In genomic region chr3:171556574-171557145, GRCh38 we compare ENCODE assay signal across 12 cellular contexts.
DNase-seq lines count a peak whose midpoint lies in the region; ATAC-seq, FAIRE-seq and TF ChIP-seq lines count a peak whose summit lies in the region.
"Had no signal": no experiment of that assay in that cellular context is flagged by ENCODE, and none has a peak within 500 bp of the region (broad histone marks: within the 10 kb centered on the region; RNA-seq: fewer than 3 reads in every experiment).

No MANE protein-coding gene starts in this region.

- TF ChIP-seq EP300 in K562 (IDR thresholded peaks at IDR 0.05; ENCODE audit: low read length): no peak

- no peak for TF ChIP-seq CTCF in K562 (IDR thresholded peaks at IDR 0.05 in 2 of 3, conservative IDR thresholded peaks at IDR 0.05 in 1 of 3; ENCODE audit: insufficient read depth in 2 of 3, low read depth in 1 of 3, low read length in 3 of 3)

- H2AFZ ChIP-seq in K562 (ENCODE audit: low read depth, low read length) (no peak overlapping the region), neuronal stem cell (ENCODE audit: low read length) (peak overlapping the region; percentile 19)

- FAIRE-seq in K562 (lab: Jason Lieb, UNC): peak; percentile 61
- FAIRE-seq: A549 had no signal

- no peak overlapping the region for H4K8ac ChIP-seq in neuronal stem cell (ENCODE audit: low read depth, low read length)

- WGBS in K562 (ENCODE audit: insufficient coverage, low coverage, missing lambda C conversion rate): 39% methylated on average over 4 of the region's 4 CpGs
- WGBS in neuronal stem cell (ENCODE audit: extremely low coverage in 2 of 2, insufficient read length in 2 of 2, insufficient replicate concordance in 1 of 2), 2 donors: no CpG with 5 or more reads among the region's 4 CpGs

- CTCF ChIA-PET in K562 (lab: Yijun Ruan, JAX; ENCODE audit: low intra/inter-chr PET ratio): interaction anchor here (0.7 kb wide), 1 partner anchor 83 kb away, joined by 3 read pairs; no protein-coding TSS in a partner anchor

- H3K4me3 ChIP-seq in K562 (no peak overlapping the region), neuronal stem cell (ENCODE audit: low read length in 2 of 2) (no peak overlapping the region)
- H3K4me3 ChIP-seq: A549 had no signal

- in situ Hi-C loops in K562 (cut with MboI): no loop called here

- H3K18ac ChIP-seq in neuronal stem cell (ENCODE audit: low read length): no peak overlapping the region

- H3K79me2 ChIP-seq in K562 (ENCODE audit: control insufficient read depth, insufficient read depth, low read length): no peaks in the 10 kb centered on the region

- H3K4me1 ChIP-seq in K562 (replicated peaks in 1 of 2; ENCODE audit: control insufficient read depth in 2 of 2, insufficient read depth in 2 of 2, low read length in 2 of 2) (peaks cover 4 to 7% of the 10 kb centered on the region in 2 experiments; a peak in 3 of 5 replicates), neuronal stem cell (ENCODE audit: control insufficient read depth in 2 of 2, insufficient read depth in 1 of 2, low read depth in 1 of 2, low read length in 2 of 2) (peaks cover 4 to 15% of the 10 kb centered on the region in 2 donors)
- H3K4me1 ChIP-seq: A549 had no signal

- no peak overlapping the region for H3K14ac ChIP-seq in neuronal stem cell (ENCODE audit: low read length)

- H2BK15ac ChIP-seq in neuronal stem cell (ENCODE audit: low read length): no peak overlapping the region

- TF ChIP-seq RAD21 in K562 (CRISPR knock-in tag; conservative IDR thresholded peaks at IDR 0.05 in 1 of 2, IDR thresholded peaks at IDR 0.05 in 1 of 2): no peak

- no peaks in the 10 kb centered on the region for H3K79me1 ChIP-seq in neuronal stem cell (ENCODE audit: low read depth, low read length)

- H3K4ac ChIP-seq in neuronal stem cell (ENCODE audit: low read length): no peak overlapping the region

- no peak overlapping the region for H2BK5ac ChIP-seq in neuronal stem cell (ENCODE audit: low read length)

- H3K36me3 ChIP-seq in K562 (ENCODE audit: control insufficient read depth, insufficient read depth, low read length) (no peaks in the 10 kb centered on the region), neuronal stem cell (replicated peaks in 1 of 2; ENCODE audit: control insufficient read depth in 2 of 2, insufficient read depth in 2 of 2, low read length in 2 of 2) (no peaks in the 10 kb centered on the region)

- no peak overlapping the region for H2BK12ac ChIP-seq in neuronal stem cell (ENCODE audit: low read length)

- TF ChIP-seq POLR2A in K562 (conservative IDR thresholded peaks at IDR 0.05): no peak

- H3K27ac ChIP-seq in K562 (ENCODE audit: extremely low read depth, low read depth, low read length): no peak overlapping the region
- no peak overlapping the region for H3K27ac ChIP-seq in neuronal stem cell (replicated peaks; ENCODE audit: low read length)
- H3K27ac ChIP-seq: A549 had no signal

- intact Hi-C loops in K562 (cut with micrococcal nuclease): no loop called here

- H3K4me2 ChIP-seq in K562 (ENCODE audit: insufficient read depth, low read length) (0 out of 2 replicates have a peak overlapping the region, but pooled peaks have one; percentile 28), neuronal stem cell (ENCODE audit: insufficient read depth, low read length, poor library complexity, severe bottlenecking) (no peak overlapping the region)
- H3K4me2 ChIP-seq: A549 had no signal

- no peak overlapping the region for H2AK5ac ChIP-seq in neuronal stem cell (ENCODE audit: low read depth, low read length)

- POLR2A ChIA-PET in K562 (lab: Yijun Ruan, JAX): interaction anchor here (1.6 kb wide), 1 partner anchor 14 kb away, joined by 4 read pairs; no protein-coding TSS in a partner anchor

- no peaks in the 10 kb centered on the region for H3K9me1 ChIP-seq in K562 (ENCODE audit: control insufficient read depth, insufficient read depth, low read length)

- H2BK120ac ChIP-seq in neuronal stem cell (ENCODE audit: low read depth, low read length): no peak overlapping the region

- H3K23ac ChIP-seq in neuronal stem cell (ENCODE audit: low read depth, low read length, poor library complexity): no peak overlapping the region

- H3K27me3 ChIP-seq in K562 (ENCODE audit: control insufficient read depth in 2 of 2, insufficient read depth in 2 of 2, low read length in 2 of 2): no peaks in the 10 kb centered on the region
- no peaks in the 10 kb centered on the region for H3K27me3 ChIP-seq in neuronal stem cell (ENCODE audit: control insufficient read depth in 3 of 3, insufficient read depth in 3 of 3, low read depth in 1 of 3, low read length in 3 of 3)

- BruUV-seq in K562 (replicated peaks; lab: Mats Ljungman, UMichigan): no TSS peak

- H3K9me3 ChIP-seq in K562 (replicated peaks; ENCODE audit: control insufficient read depth, insufficient read depth, low read depth, low read length): no peaks in the 10 kb centered on the region
- no peaks in the 10 kb centered on the region for H3K9me3 ChIP-seq in neuronal stem cell (replicated peaks in 1 of 2; ENCODE audit: control insufficient read depth in 2 of 2, insufficient read depth in 1 of 2, low read depth in 1 of 2, low read length in 2 of 2)
- H3K9me3 ChIP-seq: A549 had no signal

- H4K91ac ChIP-seq in neuronal stem cell (ENCODE audit: low read depth, low read length, poor library complexity): no peak overlapping the region

- no peaks in the 10 kb centered on the region for H4K20me1 ChIP-seq in K562 (replicated peaks; ENCODE audit: control insufficient read depth, insufficient read depth, low read length)

- ATAC-seq in K562 (peak; percentile 36; the same call in 2 of the 3 replicates), HG03521 (IDR thresholded peaks at IDR 0.05; ENCODE audit: unreplicated experiment) (no peak), GM19397 (IDR thresholded peaks at IDR 0.05; ENCODE audit: unreplicated experiment) (no peak)
- ATAC-seq: A549 had no signal

- H3K9ac ChIP-seq in K562 (ENCODE audit: insufficient read depth in 1 of 2, low read depth in 2 of 2, low read length in 2 of 2): no peak overlapping the region
- no peak overlapping the region for H3K9ac ChIP-seq in neuronal stem cell (ENCODE audit: low read depth, low read length, poor library complexity)

- DNase-seq in NCI-H146 (lab: John Stamatoyannopoulos, UW) (peak; percentile 22), NCI-H146 treated with DMSO at 0.1 percent for 48 hours (lab: John Stamatoyannopoulos, UW; ENCODE audit: unreplicated experiment) (no peak), NCI-H2171 (lab: John Stamatoyannopoulos, UW) (peak; percentile 83), K562 (ENCODE audit: extremely low read depth in 1 of 4, low spot score in 3 of 4) (peak in 1 of 4 experiments; percentile 26), neuronal stem cell (ENCODE audit: low spot score) (no peak)
- no peak for DNase-seq in activated naive CD4-positive, alpha-beta T cell treated with Interleukin-2 at 50 U/mL for 16 hours
- DNase-seq: activated CD8-positive, alpha-beta memory T cell treated with anti-CD3 and anti-CD28 coated beads, Interleukin-2, amount 50 U/mL, for 4 hours; aorta; endodermal cell had no signal

TF ChIP-seq in K562, 482 proteins besides CTCF, POLR2A, EP300 and RAD21:
- TF ChIP-seq HDGF (IDR thresholded peaks at IDR 0.05) (no peak), NCOA4 (IDR thresholded peaks at IDR 0.05; ENCODE audit: partially characterized antibody) (no peak), NFIC (IDR thresholded peaks at IDR 0.05) (peak; percentile 23; the same call in 1 of the 2 replicates), RFX1 (IDR thresholded peaks at IDR 0.05) (peak; percentile 84), E4F1 (CRISPR knock-in tag; IDR thresholded peaks at IDR 0.05; ENCODE audit: borderline replicate concordance) (no peak), KDM1A (IDR thresholded peaks at IDR 0.05) (0 out of 4 replicates have a peak, but pooled peaks of 1 of the 2 experiments have one; percentile 12), SP2 (IDR thresholded peaks at IDR 0.05; ENCODE audit: extremely low read depth, low read depth, low read length, poor library complexity, severe bottlenecking) (no peak), DPF2 (IDR thresholded peaks at IDR 0.05) (no peak)

Comparison
In these comparisons a context has a peak if more than half of its experiments do, and no peak if none do; other contexts are left out.
1. DNase-seq: peak in NCI-H146 (single experiment) and NCI-H2171 (single experiment); none in NCI-H146 treated with DMSO at 0.1 percent for 48 hours (single experiment), neuronal stem cell (single experiment) and activated naive CD4-positive, alpha-beta T cell treated with Interleukin-2 at 50 U/mL for 16 hours (single experiment).